ENCODE assay signal across 11 cellular contexts in the genomic region with DNA sequence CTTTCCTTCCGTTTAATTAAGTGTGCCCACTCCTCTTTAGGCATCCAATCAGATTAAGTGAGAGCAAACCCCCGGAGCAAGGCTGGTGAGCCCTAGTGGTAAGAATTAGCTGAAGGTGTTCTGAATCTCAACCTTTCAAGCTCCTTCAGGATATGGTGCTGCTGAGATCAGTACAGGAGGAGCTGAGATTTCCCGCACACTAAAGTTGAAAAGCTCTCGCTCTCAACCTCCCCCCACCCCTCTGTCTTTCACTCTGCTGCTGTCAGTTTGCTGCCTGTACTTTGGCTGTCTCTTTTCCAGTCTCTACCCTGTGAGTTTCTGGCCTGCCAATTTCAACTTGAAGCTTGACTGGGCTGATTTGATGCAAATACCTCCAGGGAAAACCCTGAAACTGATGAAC. TPM values are rescaled to one million over a fixed set of nuclear protein-coding genes. Genes with fewer than 3 reads are reported as not detected.
DNase-seq lines count a peak whose midpoint lies in the region; ATAC-seq, FAIRE-seq and TF ChIP-seq lines count a peak whose summit lies in the region.
"Had no signal": no experiment of that assay in that cellular context is flagged by ENCODE, and none has a peak within 500 bp of the region (broad histone marks: within the 10 kb centered on the region; RNA-seq: fewer than 3 reads in every experiment).

No MANE protein-coding gene starts in this region.

- CTCF ChIA-PET in A549 (lab: Yijun Ruan, JAX) = interaction anchor here (1.0 kb wide), 1 partner anchor 55 kb away, joined by 3 read pairs; no protein-coding TSS in a partner anchor

- H4K20me1 ChIP-seq in neural progenitor cell (ENCODE audit: low read depth) = peaks cover 99% of the 10 kb centered on the region

- peaks cover 37% of the 10 kb centered on the region for H3F3A ChIP-seq in neural progenitor cell (ENCODE audit: low read depth)

- H3K4me3 ChIP-seq in A549 (no peak overlapping the region), SK-N-MC (no peak overlapping the region), neural progenitor cell (no peak overlapping the region)

- TF ChIP-seq CTCF in A549 (IDR thresholded peaks at IDR 0.05) (no peak), neural progenitor cell (IDR thresholded peaks at IDR 0.05) (peak; percentile 43)

- H3K27me3 ChIP-seq in neural progenitor cell = no peaks in the 10 kb centered on the region

- peaks cover 100% of the 10 kb centered on the region for H3K79me2 ChIP-seq in neural progenitor cell (ENCODE audit: low read depth)

- H3K36me3 Mint-ChIP-seq in neural progenitor cell = peaks cover 9% of the 10 kb centered on the region
- no peaks in the 10 kb centered on the region for H3K36me3 Mint-ChIP-seq in naive thymus-derived CD8-positive, alpha-beta T cell

- no peak for TF ChIP-seq RAD21 in A549 (conservative IDR thresholded peaks at IDR 0.05 in 1 of 2, IDR thresholded peaks at IDR 0.05 in 1 of 2)

- H2AFZ ChIP-seq in neural progenitor cell (replicated peaks) = no peak overlapping the region

- H3K9ac ChIP-seq in SK-N-MC (ENCODE audit: insufficient read length) (no peak overlapping the region), neural progenitor cell (no peak overlapping the region)

- peaks cover 6% of the 10 kb centered on the region; the same call in 1 of the 3 replicates for H3K4me1 ChIP-seq in A549
- H3K4me1 ChIP-seq in neural progenitor cell = peaks cover 80% of the 10 kb centered on the region

- H3K27ac ChIP-seq in A549 (no peak overlapping the region), SK-N-MC (peak overlapping the region; percentile 63; the same call in 1 of the 2 replicates), neural progenitor cell (peak overlapping the region; percentile 44)

- H3K4me3 Mint-ChIP-seq in neural progenitor cell = peak overlapping the region; percentile 65
- peak overlapping the region in 1 of 10 donors; percentile 70 for H3K4me3 Mint-ChIP-seq in naive thymus-derived CD8-positive, alpha-beta T cell

- peaks cover 94% of the 10 kb centered on the region for H3K36me3 ChIP-seq in SK-N-MC (ENCODE audit: insufficient read depth, low read length)
- H3K36me3 ChIP-seq in neural progenitor cell = no peaks in the 10 kb centered on the region

- H3K4me1 Mint-ChIP-seq in neural progenitor cell = peaks cover 86% of the 10 kb centered on the region
- peaks cover 0 to 70% (median 0%) of the 10 kb centered on the region in 4 donors for H3K4me1 Mint-ChIP-seq in naive thymus-derived CD8-positive, alpha-beta T cell

- no peak for FAIRE-seq in A549 (lab: Jason Lieb, UNC)

- no peak overlapping the region for H3K4me2 ChIP-seq in A549
- peak overlapping the region; percentile 60 for H3K4me2 ChIP-seq in neural progenitor cell

- POLR2A ChIA-PET in A549 (lab: Yijun Ruan, JAX) = interaction anchor here (0.7 kb wide), 1 partner anchor 69 kb away, joined by 3 read pairs; no protein-coding TSS in a partner anchor
- POLR2A ChIA-PET in naive thymus-derived CD8-positive, alpha-beta T cell (lab: Charles Lee) = no interaction called here

- ATAC-seq in A549 = peak; percentile 47 to 80; a peak in 4 of 6 replicates
- ATAC-seq in naive thymus-derived CD8-positive, alpha-beta T cell = no peak
- ATAC-seq: SK-N-SH treated with all-trans-retinoic acid at 6 μM for 48 hours had no signal

- H3K27me3 Mint-ChIP-seq in neural progenitor cell (ENCODE audit: insufficient read depth, low read depth) = no peaks in the 10 kb centered on the region
- H3K27me3 Mint-ChIP-seq in naive thymus-derived CD8-positive, alpha-beta T cell = peaks cover 0 to 23% (median 3%) of the 10 kb centered on the region in 5 donors

- no peaks in the 10 kb centered on the region for H3K9me3 Mint-ChIP-seq in neural progenitor cell
- no peaks in the 10 kb centered on the region for H3K9me3 Mint-ChIP-seq in naive thymus-derived CD8-positive, alpha-beta T cell

- TF ChIP-seq POLR2A in A549 (IDR thresholded peaks at IDR 0.05; ENCODE audit: low read length) = no peak

- no peak for TF ChIP-seq EP300 in A549 (IDR thresholded peaks at IDR 0.05)

- DNase-seq in A549 (ENCODE audit: low read depth in 1 of 2, low spot score in 1 of 2) (no peak), SK-N-MC (ENCODE audit: low read depth, low spot score) (no peak), globus pallidus (ENCODE audit: low spot score) (peak; percentile 70), neural progenitor cell (ENCODE audit: low spot score) (peak; percentile 66), epidermal melanocyte (ENCODE audit: insufficient read length, low spot score) (no peak), SIG-M5 treated with dmso at 0.1 percent for 504 hours (lab: John Stamatoyannopoulos, UW; ENCODE audit: unreplicated experiment) (no peak), SW 1271 (lab: John Stamatoyannopoulos, UW) (no peak)
- no peak for DNase-seq in naive thymus-derived CD8-positive, alpha-beta T cell
- DNase-seq: C1 segment of cervical spinal cord, NCI-H2029 treated with DMSO at 0.1 percent for 48 hours had no signal

- H3K27ac Mint-ChIP-seq in neural progenitor cell = peak overlapping the region; percentile 61
- peak overlapping the region in 2 of 10 donors; percentile 54 to 93 for H3K27ac Mint-ChIP-seq in naive thymus-derived CD8-positive, alpha-beta T cell

- no peaks in the 10 kb centered on the region for H3K9me3 ChIP-seq in A549
- no peaks in the 10 kb centered on the region for H3K9me3 ChIP-seq in SK-N-MC (ENCODE audit: low read depth, low read length)
- H3K9me3 ChIP-seq in neural progenitor cell (ENCODE audit: low read depth) = no peaks in the 10 kb centered on the region

- WGBS in A549 (ENCODE audit: missing lambda C conversion rate) = 66% methylated on average over 4 of the region's 4 CpGs

TF ChIP-seq in A549, 52 proteins besides CTCF, POLR2A, EP300 and RAD21:
- TF ChIP-seq FOXS1 (CRISPR knock-in tag; IDR thresholded peaks at IDR 0.05) (no peak), RFX5 (IDR thresholded peaks at IDR 0.05) (no peak), BHLHE40 (IDR thresholded peaks at IDR 0.05; ENCODE audit: low read depth, low read length) (no peak), MAFK (IDR thresholded peaks at IDR 0.05; ENCODE audit: partially characterized antibody) (no peak), ZNF302 (CRISPR knock-in tag; IDR thresholded peaks at IDR 0.05) (no peak), CBX8 (IDR thresholded peaks at IDR 0.05) (no peak), ZSCAN20 (CRISPR knock-in tag; IDR thresholded peaks at IDR 0.05) (no peak), NFE2L2 (conservative IDR thresholded peaks at IDR 0.05; ENCODE audit: low read length) (no peak), PHF8 (IDR thresholded peaks at IDR 0.05; ENCODE audit: borderline replicate concordance, low read depth) (no peak), RARB (CRISPR knock-in tag; IDR thresholded peaks at IDR 0.05) (no peak), RCOR1 (IDR thresholded peaks at IDR 0.05; ENCODE audit: low read depth, low read length) (no peak), MAZ (IDR thresholded peaks at IDR 0.05; ENCODE audit: borderline replicate concordance, low read depth, low read length) (no peak), HOXA7 (CRISPR knock-in tag; IDR thresholded peaks at IDR 0.05) (no peak), CBX2 (IDR thresholded peaks at IDR 0.05; ENCODE audit: borderline replicate concordance, low read depth) (no peak), CEBPB (IDR thresholded peaks at IDR 0.05) (no peak), HOXB13 (CRISPR knock-in tag; IDR thresholded peaks at IDR 0.05; ENCODE audit: low read depth) (no peak)
- TF ChIP-seq, protein P1, sequence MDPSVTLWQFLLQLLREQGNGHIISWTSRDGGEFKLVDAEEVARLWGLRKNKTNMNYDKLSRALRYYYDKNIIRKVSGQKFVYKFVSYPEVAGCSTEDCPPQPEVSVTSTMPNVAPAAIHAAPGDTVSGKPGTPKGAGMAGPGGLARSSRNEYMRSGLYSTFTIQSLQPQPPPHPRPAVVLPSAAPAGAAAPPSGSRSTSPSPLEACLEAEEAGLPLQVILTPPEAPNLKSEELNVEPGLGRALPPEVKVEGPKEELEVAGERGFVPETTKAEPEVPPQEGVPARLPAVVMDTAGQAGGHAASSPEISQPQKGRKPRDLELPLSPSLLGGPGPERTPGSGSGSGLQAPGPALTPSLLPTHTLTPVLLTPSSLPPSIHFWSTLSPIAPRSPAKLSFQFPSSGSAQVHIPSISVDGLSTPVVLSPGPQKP (IDR thresholded peaks at IDR 0.05; ENCODE audit: low read depth, low read length) = no peak
- TF ChIP-seq, protein P2, sequence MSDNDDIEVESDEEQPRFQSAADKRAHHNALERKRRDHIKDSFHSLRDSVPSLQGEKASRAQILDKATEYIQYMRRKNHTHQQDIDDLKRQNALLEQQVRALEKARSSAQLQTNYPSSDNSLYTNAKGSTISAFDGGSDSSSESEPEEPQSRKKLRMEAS (IDR thresholded peaks at IDR 0.05) = no peak
- TF ChIP-seq, protein P3, sequence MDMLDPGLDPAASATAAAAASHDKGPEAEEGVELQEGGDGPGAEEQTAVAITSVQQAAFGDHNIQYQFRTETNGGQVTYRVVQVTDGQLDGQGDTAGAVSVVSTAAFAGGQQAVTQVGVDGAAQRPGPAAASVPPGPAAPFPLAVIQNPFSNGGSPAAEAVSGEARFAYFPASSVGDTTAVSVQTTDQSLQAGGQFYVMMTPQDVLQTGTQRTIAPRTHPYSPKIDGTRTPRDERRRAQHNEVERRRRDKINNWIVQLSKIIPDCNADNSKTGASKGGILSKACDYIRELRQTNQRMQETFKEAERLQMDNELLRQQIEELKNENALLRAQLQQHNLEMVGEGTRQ (IDR thresholded peaks at IDR 0.05) = no peak

RNA-seq across cellular contexts. Expression of a gene that starts 15.7 kb away (rescaled TPM):
- 6.6 and 7.0 TPM in 2 replicates for polyA plus RNA-seq in A549 (2011; rRNA removed)
- 2.3 and 2.9 TPM in 2 replicates for polyA plus RNA-seq in A549 (2012; cell fraction: cytosol; rRNA removed)
- polyA plus RNA-seq in A549 (2012; cell fraction: nucleus; rRNA removed) = 3.0 and 4.2 TPM in 2 replicates
- 3.3 to 4.2 TPM (median 3.8 TPM) in 3 replicates for polyA plus RNA-seq in A549 (2017; fragmentation: RNase III; extraction: RNeasy Plus Mini Kit Qiagen cat#74134 plus additional on column Dnase treatment)
- polyA minus RNA-seq in A549 (2011; rRNA and poly(A)+ RNA removed) = 11.6 and 13.4 TPM in 2 replicates
- total RNA-seq in neural progenitor cell (ENCODE audit: low replicate concordance) = 72.9 and 106 TPM in 2 replicates
- total RNA-seq in naive thymus-derived CD8-positive, alpha-beta T cell = 1 to 10 TPM; 8.2 to 9.4 TPM
- polyA plus RNA-seq in naive thymus-derived CD8-positive, alpha-beta T cell = 10 to 100 TPM in 1 of 3 donors, under 1 TPM in 2; 0.08 to 18.8 (median 0.58) TPM

Comparison
In these comparisons a context has a peak if more than half of its experiments do, and no peak if none do; other contexts are left out.
1. ATAC-seq: peak in A549 (2 of 2); none in naive thymus-derived CD8-positive, alpha-beta T cell (0 of 2).
2. DNase-seq: peak in globus pallidus (single experiment) and neural progenitor cell (single experiment); none in A549 (0 of 2), SK-N-MC (single experiment), epidermal melanocyte (single experiment), naive thymus-derived CD8-positive, alpha-beta T cell (0 of 10), SIG-M5 treated with dmso at 0.1 percent for 504 hours (single experiment) and SW 1271 (0 of 2).
3. H3K27ac ChIP-seq: peak in SK-N-MC (single experiment) and neural progenitor cell (single experiment); none in A549 (0 of 2).